1 cellular context compared by ENCODE assay signal in genomic region chr3:133457465-133458067, GRCh38.
TF ChIP-seq lines count a peak whose summit lies in the region.

No MANE protein-coding gene starts in this region.

TF ChIP-seq in K562, 482 proteins besides CTCF, POLR2A, EP300 and RAD21:
- TF ChIP-seq, protein P1, sequence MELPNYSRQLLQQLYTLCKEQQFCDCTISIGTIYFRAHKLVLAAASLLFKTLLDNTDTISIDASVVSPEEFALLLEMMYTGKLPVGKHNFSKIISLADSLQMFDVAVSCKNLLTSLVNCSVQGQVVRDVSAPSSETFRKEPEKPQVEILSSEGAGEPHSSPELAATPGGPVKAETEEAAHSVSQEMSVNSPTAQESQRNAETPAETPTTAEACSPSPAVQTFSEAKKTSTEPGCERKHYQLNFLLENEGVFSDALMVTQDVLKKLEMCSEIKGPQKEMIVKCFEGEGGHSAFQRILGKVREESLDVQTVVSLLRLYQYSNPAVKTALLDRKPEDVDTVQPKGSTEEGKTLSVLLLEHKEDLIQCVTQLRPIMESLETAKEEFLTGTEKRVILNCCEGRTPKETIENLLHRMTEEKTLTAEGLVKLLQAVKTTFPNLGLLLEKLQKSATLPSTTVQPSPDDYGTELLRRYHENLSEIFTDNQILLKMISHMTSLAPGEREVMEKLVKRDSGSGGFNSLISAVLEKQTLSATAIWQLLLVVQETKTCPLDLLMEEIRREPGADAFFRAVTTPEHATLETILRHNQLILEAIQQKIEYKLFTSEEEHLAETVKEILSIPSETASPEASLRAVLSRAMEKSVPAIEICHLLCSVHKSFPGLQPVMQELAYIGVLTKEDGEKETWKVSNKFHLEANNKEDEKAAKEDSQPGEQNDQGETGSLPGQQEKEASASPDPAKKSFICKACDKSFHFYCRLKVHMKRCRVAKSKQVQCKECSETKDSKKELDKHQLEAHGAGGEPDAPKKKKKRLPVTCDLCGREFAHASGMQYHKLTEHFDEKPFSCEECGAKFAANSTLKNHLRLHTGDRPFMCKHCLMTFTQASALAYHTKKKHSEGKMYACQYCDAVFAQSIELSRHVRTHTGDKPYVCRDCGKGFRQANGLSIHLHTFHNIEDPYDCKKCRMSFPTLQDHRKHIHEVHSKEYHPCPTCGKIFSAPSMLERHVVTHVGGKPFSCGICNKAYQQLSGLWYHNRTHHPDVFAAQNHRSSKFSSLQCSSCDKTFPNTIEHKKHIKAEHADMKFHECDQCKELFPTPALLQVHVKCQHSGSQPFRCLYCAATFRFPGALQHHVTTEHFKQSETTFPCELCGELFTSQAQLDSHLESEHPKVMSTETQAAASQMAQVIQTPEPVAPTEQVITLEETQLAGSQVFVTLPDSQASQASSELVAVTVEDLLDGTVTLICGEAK (IDR thresholded peaks at IDR 0.05): peak; percentile 98
- TF ChIP-seq, protein P1 (CRISPR knock-in tag; IDR thresholded peaks at IDR 0.05): peak; percentile 95
- TF ChIP-seq ZFPM2 (CRISPR knock-in tag; IDR thresholded peaks at IDR 0.05): no peak
- TF ChIP-seq, protein P2, sequence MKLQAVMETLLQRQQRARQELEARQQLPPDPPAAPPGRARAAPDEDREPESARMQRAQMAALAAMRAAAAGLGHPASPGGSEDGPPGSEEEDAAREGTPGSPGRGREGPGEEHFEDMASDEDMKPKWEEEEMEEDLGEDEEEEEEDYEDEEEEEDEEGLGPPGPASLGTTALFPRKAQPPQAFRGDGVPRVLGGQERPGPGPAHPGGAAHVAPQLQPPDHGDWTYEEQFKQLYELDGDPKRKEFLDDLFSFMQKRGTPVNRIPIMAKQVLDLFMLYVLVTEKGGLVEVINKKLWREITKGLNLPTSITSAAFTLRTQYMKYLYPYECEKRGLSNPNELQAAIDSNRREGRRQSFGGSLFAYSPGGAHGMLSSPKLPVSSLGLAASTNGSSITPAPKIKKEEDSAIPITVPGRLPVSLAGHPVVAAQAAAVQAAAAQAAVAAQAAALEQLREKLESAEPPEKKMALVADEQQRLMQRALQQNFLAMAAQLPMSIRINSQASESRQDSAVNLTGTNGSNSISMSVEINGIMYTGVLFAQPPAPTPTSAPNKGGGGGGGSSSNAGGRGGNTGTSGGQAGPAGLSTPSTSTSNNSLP (IDR thresholded peaks at IDR 0.05; ENCODE audit: borderline replicate concordance, low read depth, low read length): 0 out of 2 replicates have a peak, but pooled peaks have one; percentile 30
